In the genomic region with DNA sequence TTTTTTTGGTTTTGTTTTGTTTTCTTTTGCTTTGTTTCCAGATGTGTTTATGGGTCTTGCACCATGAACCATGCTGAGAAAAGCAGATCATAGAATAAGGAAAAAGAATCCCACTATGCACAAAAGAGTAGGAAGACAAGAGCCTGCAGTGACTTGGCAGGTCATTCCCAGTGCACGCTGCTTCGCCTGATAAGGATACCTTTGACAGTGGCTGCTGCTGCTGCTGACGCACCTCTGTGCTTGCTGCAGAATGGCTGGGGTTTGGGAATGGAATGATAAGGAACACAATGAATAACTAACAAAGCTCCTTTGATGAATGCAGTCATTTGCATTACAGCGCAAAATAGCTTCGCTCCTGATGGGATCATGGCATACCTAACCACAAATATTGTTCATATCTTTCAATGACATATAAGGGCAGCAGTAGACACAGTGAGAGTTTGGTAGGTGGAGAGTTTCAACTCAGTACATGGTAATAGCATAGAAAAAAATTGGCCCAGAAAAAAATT, we compare ENCODE assay signal across 23 cellular contexts.
DNase-seq lines count a peak whose midpoint lies in the region; ATAC-seq and TF ChIP-seq lines count a peak whose summit lies in the region.
"Had no signal": no experiment of that assay in that cellular context is flagged by ENCODE, and none has a peak within 500 bp of the region (broad histone marks: within the 10 kb centered on the region; RNA-seq: fewer than 3 reads in every experiment).

No MANE protein-coding gene starts in this region.

- H3K36me3 ChIP-seq in hepatocyte (replicated peaks; ENCODE audit: insufficient read depth, low read depth): no peaks in the 10 kb centered on the region
- H3K36me3 ChIP-seq in parathyroid adenoma (ENCODE audit: control insufficient read depth, insufficient read depth, low read length): no peaks in the 10 kb centered on the region
- H3K36me3 ChIP-seq: BE2C had no signal

- no peak for ATAC-seq in GM21360 (IDR thresholded peaks at IDR 0.05; ENCODE audit: unreplicated experiment)
- ATAC-seq: activated CD4-positive, alpha-beta T cell treated with anti-CD3 and anti-CD28 coated beads for 36 hours; mucosa of descending colon; psoas muscle had no signal

- H3K4me2 ChIP-seq in hepatocyte (no peak overlapping the region), parathyroid adenoma (ENCODE audit: low read length) (peak overlapping the region; percentile 52)

- TF ChIP-seq CTCF in hepatocyte (IDR thresholded peaks at IDR 0.05; ENCODE audit: poor library complexity): no peak
- TF ChIP-seq CTCF in parathyroid adenoma (IDR thresholded peaks at IDR 0.05): no peak

- no peaks in the 10 kb centered on the region for H3K9me2 ChIP-seq in hepatocyte (replicated peaks; ENCODE audit: insufficient read depth)

- H3K4me3 ChIP-seq in hepatocyte: no peak overlapping the region
- no peak overlapping the region for H3K4me3 ChIP-seq in parathyroid adenoma (ENCODE audit: low read depth, low read length)
- H3K4me3 ChIP-seq: mucosa of descending colon, psoas muscle, SK-N-MC had no signal

- peak; percentile 10 for DNase-seq in H4 (ENCODE audit: low spot score)
- DNase-seq in NCI-H526 (lab: John Stamatoyannopoulos, UW): peak; percentile 78 to 86
- DNase-seq in hepatocyte (ENCODE audit: low spot score): peak; percentile 54
- no peak for DNase-seq in SW 1271 (lab: John Stamatoyannopoulos, UW)
- no peak for DNase-seq in activated naive CD4-positive, alpha-beta T cell treated with Interleukin-2 at 50 U/mL for 16 hours
- DNase-seq: activated CD4-positive, alpha-beta T cell treated with anti-CD3 and anti-CD28 coated beads for 36 hours; activated effector memory CD4-positive, alpha-beta T cell treated with Interleukin-2 at 50 U/mL for 16 hours; activated naive CD8-positive, alpha-beta T cell treated with anti-CD3 and anti-CD28 coated beads, Interleukin-2, amount 10 ng/mL, durations not matched to agents 7 days and 5 days; activated T-cell treated with anti-CD3 and anti-CD28 coated beads for 4 hours; BE2C; CD8-positive, alpha-beta memory T cell; dorsolateral prefrontal cortex; HCEC 1CT; KG1; mucosa of descending colon; NCI-H2081 treated with DMSO at 0.1 percent for 48 hours; psoas muscle; stimulated activated naive CD4-positive, alpha-beta T cell treated with Interleukin-2 at 50 U/mL for 16 hours; T-helper 2 cell had no signal

- H3K4me1 ChIP-seq in hepatocyte (ENCODE audit: insufficient read depth) (no peaks in the 10 kb centered on the region), parathyroid adenoma (no peaks in the 10 kb centered on the region)
- H3K4me1 ChIP-seq: BE2C, psoas muscle had no signal

- 52% methylated on average over 5 of the region's 5 CpGs for WGBS in hepatocyte (ENCODE audit: low lambda C conversion rate, missing lambda C conversion rate)

- H3K27me3 ChIP-seq in hepatocyte (no peaks in the 10 kb centered on the region), parathyroid adenoma (ENCODE audit: control insufficient read depth, insufficient read depth, low read length) (no peaks in the 10 kb centered on the region)
- H3K27me3 ChIP-seq: BE2C, dorsolateral prefrontal cortex had no signal

- no peaks in the 10 kb centered on the region for H4K20me1 ChIP-seq in hepatocyte (ENCODE audit: insufficient read depth, poor library complexity, severe bottlenecking)

- H2AFZ ChIP-seq in hepatocyte (no peak overlapping the region), parathyroid adenoma (no peak overlapping the region)

- no peaks in the 10 kb centered on the region for H3K79me2 ChIP-seq in hepatocyte
- no peaks in the 10 kb centered on the region for H3K79me2 ChIP-seq in parathyroid adenoma

- no peak overlapping the region for H3K27ac ChIP-seq in hepatocyte
- H3K27ac ChIP-seq in parathyroid adenoma: no peak overlapping the region
- H3K27ac ChIP-seq: psoas muscle, RWPE1, SK-N-MC had no signal

- H3K9ac ChIP-seq in parathyroid adenoma: no peak overlapping the region

- H3K9me3 ChIP-seq in hepatocyte (ENCODE audit: low read depth) (no peaks in the 10 kb centered on the region), parathyroid adenoma (ENCODE audit: control insufficient read depth, low read length) (no peaks in the 10 kb centered on the region)
- H3K9me3 ChIP-seq: BE2C, mucosa of descending colon, psoas muscle had no signal

Comparison
In these comparisons a context has a peak if more than half of its experiments do, and no peak if none do; other contexts are left out.
1. DNase-seq: peak in H4 (single experiment), NCI-H526 (2 of 2) and hepatocyte (single experiment); none in SW 1271 (0 of 2) and activated naive CD4-positive, alpha-beta T cell treated with Interleukin-2 at 50 U/mL for 16 hours (single experiment).